ENCODE assay signal across 1 cellular context in the genomic region with DNA sequence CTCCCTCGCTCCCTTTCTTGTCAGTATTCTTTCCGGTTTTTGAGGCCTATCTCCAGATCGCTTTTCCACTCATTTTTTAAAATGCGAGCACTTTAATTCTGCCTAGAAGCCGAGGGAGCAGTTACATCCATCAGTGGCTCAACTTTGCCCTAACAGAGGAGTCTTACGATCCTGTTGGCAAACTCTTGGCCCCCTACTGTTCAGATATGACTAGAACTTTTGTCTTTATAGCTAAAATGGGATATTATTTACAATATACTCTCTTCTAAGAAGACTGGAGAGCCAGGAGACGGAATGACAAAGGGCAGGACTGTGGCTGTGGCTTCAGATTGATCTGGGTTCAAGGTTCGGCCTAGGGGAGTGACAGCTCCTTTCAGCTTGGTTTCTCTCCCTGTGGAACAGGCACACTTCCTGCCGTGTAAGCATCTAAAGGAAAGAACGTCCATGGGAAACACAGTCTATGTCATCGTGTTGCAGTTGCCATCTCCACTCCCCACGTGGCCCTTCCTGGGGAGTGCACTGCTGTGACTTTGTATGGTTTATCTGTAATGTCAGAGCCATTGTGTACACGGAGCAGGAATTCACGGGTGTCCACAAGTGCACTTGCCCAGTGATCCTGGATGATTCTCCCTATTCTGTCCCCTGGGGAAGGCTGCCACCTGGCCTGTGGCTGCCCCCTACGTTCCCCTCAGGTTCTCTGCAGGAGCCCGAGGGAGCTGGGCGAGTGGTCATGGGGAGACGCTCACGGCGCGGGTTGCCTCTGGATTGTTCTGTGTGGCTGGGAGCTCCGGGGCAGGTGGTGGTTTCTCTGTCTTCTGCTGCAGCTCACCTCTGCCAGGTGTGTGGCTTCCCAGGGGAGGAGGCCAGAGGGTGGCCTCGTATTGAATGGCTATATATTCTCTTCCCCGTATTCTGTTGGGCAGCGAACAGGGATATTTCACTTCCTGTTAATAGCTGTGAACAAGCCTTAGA.
TF ChIP-seq lines count a peak whose summit lies in the region.

No MANE protein-coding gene starts in this region.

TF ChIP-seq in HepG2, 621 proteins besides CTCF, POLR2A, EP300 and RAD21 (continued from another document):
- TF ChIP-seq, protein P1, sequence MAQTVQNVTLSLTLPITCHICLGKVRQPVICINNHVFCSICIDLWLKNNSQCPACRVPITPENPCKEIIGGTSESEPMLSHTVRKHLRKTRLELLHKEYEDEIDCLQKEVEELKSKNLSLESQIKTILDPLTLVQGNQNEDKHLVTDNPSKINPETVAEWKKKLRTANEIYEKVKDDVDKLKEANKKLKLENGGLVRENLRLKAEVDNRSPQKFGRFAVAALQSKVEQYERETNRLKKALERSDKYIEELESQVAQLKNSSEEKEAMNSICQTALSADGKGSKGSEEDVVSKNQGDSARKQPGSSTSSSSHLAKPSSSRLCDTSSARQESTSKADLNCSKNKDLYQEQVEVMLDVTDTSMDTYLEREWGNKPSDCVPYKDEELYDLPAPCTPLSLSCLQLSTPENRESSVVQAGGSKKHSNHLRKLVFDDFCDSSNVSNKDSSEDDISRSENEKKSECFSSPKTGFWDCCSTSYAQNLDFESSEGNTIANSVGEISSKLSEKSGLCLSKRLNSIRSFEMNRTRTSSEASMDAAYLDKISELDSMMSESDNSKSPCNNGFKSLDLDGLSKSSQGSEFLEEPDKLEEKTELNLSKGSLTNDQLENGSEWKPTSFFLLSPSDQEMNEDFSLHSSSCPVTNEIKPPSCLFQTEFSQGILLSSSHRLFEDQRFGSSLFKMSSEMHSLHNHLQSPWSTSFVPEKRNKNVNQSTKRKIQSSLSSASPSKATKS (CRISPR knock-in tag; IDR thresholded peaks at IDR 0.05), result no peak
- TF ChIP-seq SALL1 (CRISPR knock-in tag; IDR thresholded peaks at IDR 0.05) (peak; percentile 21; the same call in 1 of the 2 replicates), ZNF614 (CRISPR knock-in tag; IDR thresholded peaks at IDR 0.05; ENCODE audit: borderline replicate concordance) (no peak), ZNF207 (IDR thresholded peaks at IDR 0.05; ENCODE audit: borderline replicate concordance) (no peak), SSRP1 (CRISPR knock-in tag; IDR thresholded peaks at IDR 0.05) (no peak), GZF1 (CRISPR knock-in tag; IDR thresholded peaks at IDR 0.05) (no peak), ZNF879 (CRISPR knock-in tag; IDR thresholded peaks at IDR 0.05) (no peak), ZNF333 (CRISPR knock-in tag; IDR thresholded peaks at IDR 0.05; ENCODE audit: borderline replicate concordance) (no peak), CBFB (CRISPR knock-in tag; IDR thresholded peaks at IDR 0.05) (no peak), TGIF2 (CRISPR knock-in tag; IDR thresholded peaks at IDR 0.05) (no peak), POGZ (CRISPR knock-in tag; IDR thresholded peaks at IDR 0.05) (0 out of 2 replicates have a peak, but pooled peaks have one; percentile 25), ATM (IDR thresholded peaks at IDR 0.05; ENCODE audit: borderline replicate concordance) (no peak), JUN (CRISPR knock-in tag; IDR thresholded peaks at IDR 0.05) (no peak)
- TF ChIP-seq, protein P2, sequence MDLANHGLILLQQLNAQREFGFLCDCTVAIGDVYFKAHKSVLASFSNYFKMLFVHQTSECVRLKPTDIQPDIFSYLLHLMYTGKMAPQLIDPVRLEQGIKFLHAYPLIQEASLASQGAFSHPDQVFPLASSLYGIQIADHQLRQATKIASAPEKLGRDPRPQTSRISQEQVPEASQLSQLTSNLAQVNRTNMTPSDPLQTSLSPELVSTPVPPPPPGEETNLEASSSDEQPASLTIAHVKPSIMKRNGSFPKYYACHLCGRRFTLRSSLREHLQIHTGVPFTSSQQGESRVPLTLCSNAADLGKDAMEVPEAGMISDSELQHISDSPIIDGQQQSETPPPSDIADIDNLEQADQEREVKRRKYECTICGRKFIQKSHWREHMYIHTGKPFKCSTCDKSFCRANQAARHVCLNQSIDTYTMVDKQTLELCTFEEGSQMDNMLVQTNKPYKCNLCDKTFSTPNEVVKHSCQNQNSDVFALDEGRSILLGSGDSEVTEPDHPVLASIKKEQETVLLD (CRISPR knock-in tag; IDR thresholded peaks at IDR 0.05; ENCODE audit: low read depth), result no peak
- TF ChIP-seq, protein P3, sequence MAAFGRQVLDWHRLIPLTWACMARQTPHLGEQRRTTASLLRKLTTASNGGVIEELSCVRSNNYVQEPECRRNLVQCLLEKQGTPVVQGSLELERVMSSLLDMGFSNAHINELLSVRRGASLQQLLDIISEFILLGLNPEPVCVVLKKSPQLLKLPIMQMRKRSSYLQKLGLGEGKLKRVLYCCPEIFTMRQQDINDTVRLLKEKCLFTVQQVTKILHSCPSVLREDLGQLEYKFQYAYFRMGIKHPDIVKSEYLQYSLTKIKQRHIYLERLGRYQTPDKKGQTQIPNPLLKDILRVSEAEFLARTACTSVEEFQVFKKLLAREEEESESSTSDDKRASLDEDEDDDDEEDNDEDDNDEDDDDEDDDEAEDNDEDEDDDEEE (CRISPR knock-in tag; IDR thresholded peaks at IDR 0.05), result no peak
- TF ChIP-seq, protein P4, sequence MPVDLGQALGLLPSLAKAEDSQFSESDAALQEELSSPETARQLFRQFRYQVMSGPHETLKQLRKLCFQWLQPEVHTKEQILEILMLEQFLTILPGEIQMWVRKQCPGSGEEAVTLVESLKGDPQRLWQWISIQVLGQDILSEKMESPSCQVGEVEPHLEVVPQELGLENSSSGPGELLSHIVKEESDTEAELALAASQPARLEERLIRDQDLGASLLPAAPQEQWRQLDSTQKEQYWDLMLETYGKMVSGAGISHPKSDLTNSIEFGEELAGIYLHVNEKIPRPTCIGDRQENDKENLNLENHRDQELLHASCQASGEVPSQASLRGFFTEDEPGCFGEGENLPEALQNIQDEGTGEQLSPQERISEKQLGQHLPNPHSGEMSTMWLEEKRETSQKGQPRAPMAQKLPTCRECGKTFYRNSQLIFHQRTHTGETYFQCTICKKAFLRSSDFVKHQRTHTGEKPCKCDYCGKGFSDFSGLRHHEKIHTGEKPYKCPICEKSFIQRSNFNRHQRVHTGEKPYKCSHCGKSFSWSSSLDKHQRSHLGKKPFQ (CRISPR knock-in tag; IDR thresholded peaks at IDR 0.05; ENCODE audit: insufficient replicate concordance), result no peak
- TF ChIP-seq, protein P5, sequence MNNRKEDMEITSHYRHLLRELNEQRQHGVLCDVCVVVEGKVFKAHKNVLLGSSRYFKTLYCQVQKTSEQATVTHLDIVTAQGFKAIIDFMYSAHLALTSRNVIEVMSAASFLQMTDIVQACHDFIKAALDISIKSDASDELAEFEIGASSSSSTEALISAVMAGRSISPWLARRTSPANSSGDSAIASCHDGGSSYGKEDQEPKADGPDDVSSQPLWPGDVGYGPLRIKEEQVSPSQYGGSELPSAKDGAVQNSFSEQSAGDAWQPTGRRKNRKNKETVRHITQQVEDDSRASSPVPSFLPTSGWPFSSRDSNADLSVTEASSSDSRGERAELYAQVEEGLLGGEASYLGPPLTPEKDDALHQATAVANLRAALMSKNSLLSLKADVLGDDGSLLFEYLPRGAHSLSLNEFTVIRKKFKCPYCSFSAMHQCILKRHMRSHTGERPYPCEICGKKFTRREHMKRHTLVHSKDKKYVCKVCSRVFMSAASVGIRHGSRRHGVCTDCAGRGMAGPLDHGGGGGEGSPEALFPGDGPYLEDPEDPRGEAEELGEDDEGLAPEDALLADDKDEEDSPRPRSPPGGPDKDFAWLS (CRISPR knock-in tag; IDR thresholded peaks at IDR 0.05; ENCODE audit: borderline replicate concordance), result no peak
- TF ChIP-seq, protein P6, sequence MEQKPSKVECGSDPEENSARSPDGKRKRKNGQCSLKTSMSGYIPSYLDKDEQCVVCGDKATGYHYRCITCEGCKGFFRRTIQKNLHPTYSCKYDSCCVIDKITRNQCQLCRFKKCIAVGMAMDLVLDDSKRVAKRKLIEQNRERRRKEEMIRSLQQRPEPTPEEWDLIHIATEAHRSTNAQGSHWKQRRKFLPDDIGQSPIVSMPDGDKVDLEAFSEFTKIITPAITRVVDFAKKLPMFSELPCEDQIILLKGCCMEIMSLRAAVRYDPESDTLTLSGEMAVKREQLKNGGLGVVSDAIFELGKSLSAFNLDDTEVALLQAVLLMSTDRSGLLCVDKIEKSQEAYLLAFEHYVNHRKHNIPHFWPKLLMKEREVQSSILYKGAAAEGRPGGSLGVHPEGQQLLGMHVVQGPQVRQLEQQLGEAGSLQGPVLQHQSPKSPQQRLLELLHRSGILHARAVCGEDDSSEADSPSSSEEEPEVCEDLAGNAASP (CRISPR knock-in tag; IDR thresholded peaks at IDR 0.05; ENCODE audit: borderline replicate concordance), result no peak
TF ChIP-seq in HepG2: peak in this region for 4.
